In genomic region chr4:8383451-8384160, GRCh38 we compare ENCODE assay signal across 15 cellular contexts. TPM values are rescaled to one million over a fixed set of nuclear protein-coding genes. Genes with fewer than 3 reads are reported as not detected.
DNase-seq lines count a peak whose midpoint lies in the region; ATAC-seq and TF ChIP-seq lines count a peak whose summit lies in the region.
"Had no signal": no experiment of that assay in that cellular context is flagged by ENCODE, and none has a peak within 500 bp of the region (broad histone marks: within the 10 kb centered on the region; RNA-seq: fewer than 3 reads in every experiment).

No MANE protein-coding gene starts in this region.

- no peak overlapping the region for H3K4me3 Mint-ChIP-seq in activated CD4-positive, alpha-beta T cell treated with anti-CD3 and anti-CD28 coated beads, Interleukin-2, amount 10 ng/mL, durations not matched to agents 7 days and 5 days
- H3K4me3 Mint-ChIP-seq in neural crest cell: no peak overlapping the region

- no peaks in the 10 kb centered on the region for H3K36me3 Mint-ChIP-seq in activated CD4-positive, alpha-beta T cell treated with anti-CD3 and anti-CD28 coated beads, Interleukin-2, amount 10 ng/mL, durations not matched to agents 7 days and 5 days (ENCODE audit: low read depth)
- no peaks in the 10 kb centered on the region for H3K36me3 Mint-ChIP-seq in neural crest cell (ENCODE audit: low read depth)

- intact Hi-C loops in ascending aorta (cut with DNase I): no loop called here

- no peaks in the 10 kb centered on the region for H3K27me3 Mint-ChIP-seq in activated CD4-positive, alpha-beta T cell treated with anti-CD3 and anti-CD28 coated beads, Interleukin-2, amount 10 ng/mL, durations not matched to agents 7 days and 5 days
- H3K27me3 Mint-ChIP-seq in neural crest cell (ENCODE audit: low read depth): no peaks in the 10 kb centered on the region

- CTCF ChIA-PET in activated CD4-positive, alpha-beta T cell treated with anti-CD3 and anti-CD28 coated beads, Interleukin-2, amount 10 ng/mL, durations not matched to agents 7 days and 5 days (lab: Charles Lee): no interaction called here

- no peak for ATAC-seq in HG02571 (IDR thresholded peaks at IDR 0.05; ENCODE audit: unreplicated experiment)
- no peak for ATAC-seq in HG02763 (IDR thresholded peaks at IDR 0.05; ENCODE audit: unreplicated experiment)
- no peak for ATAC-seq in GM18858 (IDR thresholded peaks at IDR 0.05; ENCODE audit: unreplicated experiment)

- peak overlapping the region; percentile 27 for H3K27ac Mint-ChIP-seq in activated CD4-positive, alpha-beta T cell treated with anti-CD3 and anti-CD28 coated beads, Interleukin-2, amount 10 ng/mL, durations not matched to agents 7 days and 5 days
- H3K27ac Mint-ChIP-seq in neural crest cell (ENCODE audit: unreplicated experiment): peak overlapping the region; percentile 55

- H3K9me3 ChIP-seq in ascending aorta: no peaks in the 10 kb centered on the region
- H3K9me3 ChIP-seq: HAP-1 had no signal

- H3K27me3 ChIP-seq in ascending aorta: no peaks in the 10 kb centered on the region
- H3K27me3 ChIP-seq: cardiac muscle cell had no signal

- H3K9me3 Mint-ChIP-seq in activated CD4-positive, alpha-beta T cell treated with anti-CD3 and anti-CD28 coated beads, Interleukin-2, amount 10 ng/mL, durations not matched to agents 7 days and 5 days: no peaks in the 10 kb centered on the region
- H3K9me3 Mint-ChIP-seq in neural crest cell: no peaks in the 10 kb centered on the region

- no peak for DNase-seq in activated CD4-positive, alpha-beta T cell treated with anti-CD3 and anti-CD28 coated beads, Interleukin-2, amount 10 ng/mL, durations not matched to agents 7 days and 5 days
- DNase-seq in activated CD4-positive, alpha-beta T cell treated with anti-CD3 and anti-CD28 coated beads for 4 hours: no peak
- peak; percentile 65 for DNase-seq in fibroblast of peridontal ligament (ENCODE audit: extremely low read depth)
- no peak for DNase-seq in neural crest cell (ENCODE audit: low read depth, low spot score)
- DNase-seq in ascending aorta (ENCODE audit: low spot score in 2 of 2): no peak
- DNase-seq: 8988T; activated CD4-positive, alpha-beta T cell treated with anti-CD3 and anti-CD28 coated beads, Interleukin-2, amount 50 U/mL, for 4 hours; COR-L47; midbrain; substantia nigra had no signal

- H3K4me1 ChIP-seq in ascending aorta: no peaks in the 10 kb centered on the region
- H3K4me1 ChIP-seq: HAP-1 had no signal

- H3K27ac ChIP-seq in ascending aorta: no peak overlapping the region
- H3K27ac ChIP-seq: cardiac muscle cell had no signal

- no peaks in the 10 kb centered on the region for H3K4me1 Mint-ChIP-seq in activated CD4-positive, alpha-beta T cell treated with anti-CD3 and anti-CD28 coated beads, Interleukin-2, amount 10 ng/mL, durations not matched to agents 7 days and 5 days
- H3K4me1 Mint-ChIP-seq in neural crest cell: peaks cover 5% of the 10 kb centered on the region

- POLR2A ChIA-PET in activated CD4-positive, alpha-beta T cell treated with anti-CD3 and anti-CD28 coated beads, Interleukin-2, amount 10 ng/mL, durations not matched to agents 7 days and 5 days (lab: Charles Lee): no interaction called here

- H3K36me3 ChIP-seq in ascending aorta: peaks cover 66 to 75% of the 10 kb centered on the region in 2 donors
- H3K36me3 ChIP-seq: HAP-1 had no signal

- TF ChIP-seq CTCF in neural crest cell (conservative IDR thresholded peaks at IDR 0.05): no peak
- TF ChIP-seq CTCF in ascending aorta (IDR thresholded peaks at IDR 0.05): no peak

- H3K4me3 ChIP-seq in ascending aorta: no peak overlapping the region
- H3K4me3 ChIP-seq: cardiac muscle cell, HAP-1 had no signal

RNA-seq across cellular contexts. Expression of gene ACOX3, which starts 56.9 kb away (rescaled TPM):
- total RNA-seq in activated CD4-positive, alpha-beta T cell treated with anti-CD3 and anti-CD28 coated beads, Interleukin-2, amount 10 ng/mL, durations not matched to agents 7 days and 5 days: 10 to 100 TPM; 13.8 to 15.4 TPM
- total RNA-seq in neural crest cell (16.6 and 24.6 TPM in 2 replicates), ascending aorta (74.5 TPM)

RNA-seq across cellular contexts. Expression of gene TRMT44, which starts 57.0 kb away (rescaled TPM):
- total RNA-seq in activated CD4-positive, alpha-beta T cell treated with anti-CD3 and anti-CD28 coated beads, Interleukin-2, amount 10 ng/mL, durations not matched to agents 7 days and 5 days: 10 to 100 TPM; 17.5 to 21.4 TPM
- total RNA-seq in neural crest cell (20.1 and 24.7 TPM in 2 replicates), ascending aorta (39.8 TPM)
